9 cellular contexts compared by ENCODE assay signal in genomic region chr12:12610711-12611110, GRCh38. TPM values are rescaled to one million over a fixed set of nuclear protein-coding genes. Genes with fewer than 3 reads are reported as not detected.
DNase-seq lines count a peak whose midpoint lies in the region; ATAC-seq and TF ChIP-seq lines count a peak whose summit lies in the region.
"Had no signal": no experiment of that assay in that cellular context is flagged by ENCODE, and none has a peak within 500 bp of the region (broad histone marks: within the 10 kb centered on the region; RNA-seq: fewer than 3 reads in every experiment).

No MANE protein-coding gene starts in this region.

- H3K4me3 ChIP-seq in Caco-2 (ENCODE audit: low read depth, low read length): no peak overlapping the region; the same call in 1 of the 2 replicates
- no peak overlapping the region; a peak in 1 of 4 replicates for H3K4me3 ChIP-seq in Panc1 (ENCODE audit: low read depth in 2 of 2, low read length in 2 of 2)
- H3K4me3 ChIP-seq in parathyroid adenoma (ENCODE audit: low read depth, low read length): peak overlapping the region; percentile 92

- no peak for TF ChIP-seq CTCF in Caco-2 (IDR thresholded peaks at IDR 0.05; ENCODE audit: insufficient read depth in 1 of 2, low read depth in 1 of 2, low read length in 1 of 2, severe bottlenecking in 1 of 2, unreplicated experiment in 1 of 2)
- no peak for TF ChIP-seq CTCF in Panc1 (IDR thresholded peaks at IDR 0.05)
- TF ChIP-seq CTCF in endothelial cell (IDR thresholded peaks at IDR 0.05; ENCODE audit: unreplicated experiment): no peak
- TF ChIP-seq CTCF in parathyroid adenoma (IDR thresholded peaks at IDR 0.05): no peak

- H3K9me3 ChIP-seq in Caco-2 (no peaks in the 10 kb centered on the region), Panc1 (ENCODE audit: control insufficient read depth, insufficient read depth, low read depth, low read length) (no peaks in the 10 kb centered on the region), parathyroid adenoma (ENCODE audit: control insufficient read depth, low read length) (no peaks in the 10 kb centered on the region)

- BruUV-seq in Caco-2 (replicated peaks; lab: Mats Ljungman, UMichigan) (no TSS peak), Panc1 (replicated peaks; lab: Mats Ljungman, UMichigan) (no TSS peak)

- H3K9me3 Mint-ChIP-seq in Caco-2 (ENCODE audit: unreplicated experiment) (no peaks in the 10 kb centered on the region), endothelial cell (ENCODE audit: unreplicated experiment) (no peaks in the 10 kb centered on the region)

- H2AFZ ChIP-seq in parathyroid adenoma: peak overlapping the region; percentile 94

- H3K27ac ChIP-seq in Panc1 (ENCODE audit: low read length): peak overlapping the region; percentile 89
- H3K27ac ChIP-seq in parathyroid adenoma: peak overlapping the region; percentile 97

- peaks cover 18% of the 10 kb centered on the region for H3K79me2 ChIP-seq in parathyroid adenoma

- no peaks in the 10 kb centered on the region for H3K36me3 ChIP-seq in Caco-2 (ENCODE audit: control insufficient read depth, insufficient read depth, low read length)
- H3K36me3 ChIP-seq in Panc1 (ENCODE audit: control insufficient read depth, insufficient read depth, low read length): no peaks in the 10 kb centered on the region; the same call in 1 of the 2 replicates
- H3K36me3 ChIP-seq in parathyroid adenoma (ENCODE audit: control insufficient read depth, insufficient read depth, low read length): no peaks in the 10 kb centered on the region

- peak overlapping the region; percentile 57 for H3K27ac Mint-ChIP-seq in Caco-2 (ENCODE audit: unreplicated experiment)
- H3K27ac Mint-ChIP-seq in endothelial cell (ENCODE audit: unreplicated experiment): peak overlapping the region; percentile 83

- no peaks in the 10 kb centered on the region for H3K27me3 ChIP-seq in Caco-2 (replicated peaks; ENCODE audit: control insufficient read depth, insufficient read depth, low read length)
- H3K27me3 ChIP-seq in Panc1 (ENCODE audit: control insufficient read depth, insufficient read depth, low read length): no peaks in the 10 kb centered on the region
- no peaks in the 10 kb centered on the region for H3K27me3 ChIP-seq in parathyroid adenoma (ENCODE audit: control insufficient read depth, insufficient read depth, low read length)

- H3K9ac ChIP-seq in parathyroid adenoma: no peak overlapping the region

- peaks cover 7% of the 10 kb centered on the region for H3K36me3 Mint-ChIP-seq in Caco-2 (ENCODE audit: insufficient read depth, unreplicated experiment)
- peaks cover 8% of the 10 kb centered on the region for H3K36me3 Mint-ChIP-seq in endothelial cell (ENCODE audit: low read depth, unreplicated experiment)

- H3K4me2 ChIP-seq in parathyroid adenoma (ENCODE audit: low read length): peak overlapping the region; percentile 83

- in situ Hi-C loops in Panc1 (cut with HindIII; ENCODE audit: low pct_unique_long_range_greater_than_20kb, low sequenced_read_pairs): no loop called here

- intact Hi-C loops in Caco-2 (cut with micrococcal nuclease; ENCODE audit: unreplicated experiment) (loop anchor here (1.0 to 2.0 kb wide), 4 partner anchors 46 to 94 kb away; partner anchors contain the start of gene GPR19), Panc1 (cut with micrococcal nuclease; ENCODE audit: unreplicated experiment) (no loop called here)

- CTCF ChIA-PET in Caco-2 (lab: Charles Lee) (no interaction called here), Panc1 (lab: Charles Lee) (no interaction called here)

- H3K27me3 Mint-ChIP-seq in Caco-2 (ENCODE audit: insufficient read depth, unreplicated experiment) (no peaks in the 10 kb centered on the region), endothelial cell (ENCODE audit: unreplicated experiment) (peaks cover 8% of the 10 kb centered on the region)

- DNase-seq in Caco-2: no peak
- no peak for DNase-seq in Panc1 (ENCODE audit: low read depth, low spot score)
- no peak for DNase-seq in endothelial cell (ENCODE audit: low spot score)
- DNase-seq in nucleus accumbens (lab: John Stamatoyannopoulos, UW): no peak
- DNase-seq in NCI-H526 treated with DMSO at 0.1 percent for 48 hours (lab: John Stamatoyannopoulos, UW): no peak
- DNase-seq: NCI-H524 had no signal

- H3K4me3 Mint-ChIP-seq in Caco-2 (ENCODE audit: unreplicated experiment): peak overlapping the region; percentile 89
- peak overlapping the region; percentile 98 for H3K4me3 Mint-ChIP-seq in endothelial cell (ENCODE audit: unreplicated experiment)

- H3K4me1 ChIP-seq in Caco-2 (peaks cover 12% of the 10 kb centered on the region), Panc1 (ENCODE audit: control insufficient read depth, insufficient read depth, low read length) (peaks cover 10% of the 10 kb centered on the region), parathyroid adenoma (no peaks in the 10 kb centered on the region)

- ATAC-seq in Panc1 (no peak), GM21515 (IDR thresholded peaks at IDR 0.05; ENCODE audit: unreplicated experiment) (no peak), GM19397 (IDR thresholded peaks at IDR 0.05; ENCODE audit: unreplicated experiment) (no peak)

- peaks cover 26% of the 10 kb centered on the region for H3K4me1 Mint-ChIP-seq in Caco-2 (ENCODE audit: low read depth, unreplicated experiment)
- H3K4me1 Mint-ChIP-seq in endothelial cell (ENCODE audit: unreplicated experiment): peaks cover 17% of the 10 kb centered on the region

- POLR2A ChIA-PET in Caco-2 (lab: Charles Lee) (no interaction called here), Panc1 (lab: Charles Lee) (interaction anchor here (0.7 kb wide), 1 partner anchor 112 kb away, joined by 3 read pairs; no protein-coding TSS in a partner anchor)

RNA-seq across cellular contexts. Expression of gene CREBL2, which starts 1.0 kb away (rescaled TPM):
- total RNA-seq in Caco-2 (2022) (25.0 and 26.3 TPM in 2 replicates), Panc1 (2021; ENCODE audit: unreplicated experiment) (13.6 TPM), endothelial cell (ENCODE audit: unreplicated experiment) (26.9 TPM)
- polyA plus RNA-seq in Panc1 (2012; ENCODE audit: insufficient read length): 9.1 TPM

RNA-seq across cellular contexts. Expression of gene DUSP16, which starts 48.0 kb away (rescaled TPM):
- total RNA-seq in Caco-2 (2022) (63.9 and 76.8 TPM in 2 replicates), Panc1 (2021; ENCODE audit: unreplicated experiment) (12.9 TPM), endothelial cell (ENCODE audit: unreplicated experiment) (12.9 TPM)
- polyA plus RNA-seq in Panc1 (2012; ENCODE audit: insufficient read length): 5.4 TPM
